Comparison of ENCODE assay signal across 36 cellular contexts in the genomic region with DNA sequence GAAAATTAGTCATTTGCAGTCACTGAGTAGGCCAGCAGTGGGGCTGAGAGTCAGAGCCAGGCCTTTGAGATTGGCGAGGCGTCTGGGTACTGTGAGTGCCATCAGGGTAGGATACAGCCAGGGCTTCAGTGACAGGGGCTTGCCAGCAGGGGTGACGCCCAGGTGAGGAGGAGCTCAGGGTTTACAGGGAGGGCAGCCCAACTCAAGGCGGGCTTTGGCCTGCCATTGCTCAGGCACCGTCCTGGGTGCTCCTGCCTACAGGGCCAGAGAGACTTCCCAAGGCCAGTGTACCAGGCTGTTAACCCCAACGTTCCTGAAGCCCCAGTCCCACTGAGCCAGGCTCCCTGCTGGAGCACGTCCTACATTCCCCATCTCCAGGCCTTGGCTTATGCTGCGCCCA.
"Had no signal": no experiment of that assay in that cellular context is flagged by ENCODE, and none has a peak within 500 bp of the region (broad histone marks: within the 10 kb centered on the region; RNA-seq: fewer than 3 reads in every experiment).

No MANE protein-coding gene starts in this region.

- H3K27me3 ChIP-seq: body of pancreas, Peyer's patch had no signal

- H3K27me3 Mint-ChIP-seq: activated CD4-positive, alpha-beta memory T cell treated with anti-CD3 and anti-CD28 coated beads, Interleukin-2, amount 10 ng/mL, durations not matched to agents 7 days and 5 days; activated CD8-positive, alpha-beta memory T cell treated with anti-CD3 and anti-CD28 coated beads, Interleukin-2, amount 10 ng/mL, durations not matched to agents 7 days and 5 days; activated naive CD8-positive, alpha-beta T cell treated with anti-CD3 and anti-CD28 coated beads, Interleukin-2, amount 10 ng/mL, durations not matched to agents 7 days and 5 days had no signal

- H3K36me3 ChIP-seq: breast epithelium, Peyer's patch had no signal

- H3K27ac Mint-ChIP-seq: activated CD4-positive, alpha-beta memory T cell treated with anti-CD3 and anti-CD28 coated beads, Interleukin-2, amount 10 ng/mL, durations not matched to agents 7 days and 5 days; activated CD8-positive, alpha-beta memory T cell treated with anti-CD3 and anti-CD28 coated beads, Interleukin-2, amount 10 ng/mL, durations not matched to agents 7 days and 5 days; activated naive CD4-positive, alpha-beta T cell treated with anti-CD3 and anti-CD28 coated beads, Interleukin-2, amount 50 U/mL, for 24 hours; activated naive CD8-positive, alpha-beta T cell treated with anti-CD3 and anti-CD28 coated beads, Interleukin-2, amount 10 ng/mL, durations not matched to agents 7 days and 5 days had no signal

- ATAC-seq: activated CD8-positive, alpha-beta memory T cell treated with anti-CD3 and anti-CD28 coated beads, Interleukin-2, amount 10 ng/mL, durations not matched to agents 7 days and 5 days; body of pancreas; PC-3 had no signal

- DNase-seq: activated CD4-positive, alpha-beta memory T cell treated with anti-CD3 and anti-CD28 coated beads, Interleukin-2, amount 10 ng/mL, durations not matched to agents 7 days and 5 days; activated CD4-positive, alpha-beta T cell treated with anti-CD3 and anti-CD28 coated beads for 1 hour; activated CD4-positive, alpha-beta T cell treated with anti-CD3 and anti-CD28 coated beads for 48 hours; activated CD4-positive, CD25-positive, alpha-beta regulatory T cell; activated CD8-positive, alpha-beta memory T cell treated with anti-CD3 and anti-CD28 coated beads for 24 hours; activated CD8-positive, alpha-beta memory T cell treated with anti-CD3 and anti-CD28 coated beads, Interleukin-2, amount 10 ng/mL, durations not matched to agents 7 days and 5 days; activated CD8-positive, alpha-beta memory T cell treated with anti-CD3 and anti-CD28 coated beads, Interleukin-2, amount 50 U/mL, for 48 hours; activated gamma-delta T cell; activated naive CD4-positive, alpha-beta T cell treated with Interleukin-2 at 50 U/mL for 16 hours; activated naive CD8-positive, alpha-beta T cell treated with anti-CD3 and anti-CD28 coated beads, Interleukin-2, amount 10 ng/mL, durations not matched to agents 7 days and 5 days; activated T-cell treated with anti-CD3 and anti-CD28 coated beads, Interleukin-2, amount 50 U/mL, for 48 hours; amygdala; body of pancreas; caudate nucleus; NCI-H1092 treated with DMSO at 0.1 percent for 48 hours; NCI-H1417; NCI-H146; NCI-H187; NCI-H2029 treated with DMSO at 0.1 percent for 48 hours; NCI-H2107; NCI-H2171; NCI-H510A; NCI-H526; NCI-H748 treated with DMSO at 0.1 percent for 48 hours; NK-92 treated with Interleukin-12 subunit alpha and Interleukin-12 subunit beta, amount 100 ng/mL, for 24 hours; PC-3; Right ventricle myocardium superior; RPMI8226; SW 1271; T-helper 1 cell; T-helper 2 cell; T-helper 9 cell had no signal

- H3K36me3 Mint-ChIP-seq: activated CD8-positive, alpha-beta memory T cell treated with anti-CD3 and anti-CD28 coated beads, Interleukin-2, amount 10 ng/mL, durations not matched to agents 7 days and 5 days; activated naive CD8-positive, alpha-beta T cell treated with anti-CD3 and anti-CD28 coated beads, Interleukin-2, amount 10 ng/mL, durations not matched to agents 7 days and 5 days had no signal

- H3K4me3 ChIP-seq: body of pancreas, breast epithelium, Peyer's patch had no signal

- H3K4me3 Mint-ChIP-seq: activated CD4-positive, alpha-beta memory T cell treated with anti-CD3 and anti-CD28 coated beads, Interleukin-2, amount 10 ng/mL, durations not matched to agents 7 days and 5 days; activated CD8-positive, alpha-beta memory T cell treated with anti-CD3 and anti-CD28 coated beads, Interleukin-2, amount 10 ng/mL, durations not matched to agents 7 days and 5 days; activated naive CD4-positive, alpha-beta T cell treated with anti-CD3 and anti-CD28 coated beads, Interleukin-2, amount 50 U/mL, for 24 hours; activated naive CD8-positive, alpha-beta T cell treated with anti-CD3 and anti-CD28 coated beads, Interleukin-2, amount 10 ng/mL, durations not matched to agents 7 days and 5 days had no signal

- H3K4me1 Mint-ChIP-seq: activated CD4-positive, alpha-beta memory T cell treated with anti-CD3 and anti-CD28 coated beads, Interleukin-2, amount 10 ng/mL, durations not matched to agents 7 days and 5 days; activated CD8-positive, alpha-beta memory T cell treated with anti-CD3 and anti-CD28 coated beads, Interleukin-2, amount 10 ng/mL, durations not matched to agents 7 days and 5 days; activated naive CD4-positive, alpha-beta T cell treated with anti-CD3 and anti-CD28 coated beads, Interleukin-2, amount 50 U/mL, for 24 hours; activated naive CD8-positive, alpha-beta T cell treated with anti-CD3 and anti-CD28 coated beads, Interleukin-2, amount 10 ng/mL, durations not matched to agents 7 days and 5 days had no signal

- H3K27ac ChIP-seq: body of pancreas, breast epithelium, Peyer's patch, VCaP had no signal

- H3K4me1 ChIP-seq: body of pancreas, breast epithelium, Peyer's patch had no signal

- H3K9me3 ChIP-seq: body of pancreas, Peyer's patch had no signal
